ENCODE assay signal across 10 cellular contexts in the genomic region with DNA sequence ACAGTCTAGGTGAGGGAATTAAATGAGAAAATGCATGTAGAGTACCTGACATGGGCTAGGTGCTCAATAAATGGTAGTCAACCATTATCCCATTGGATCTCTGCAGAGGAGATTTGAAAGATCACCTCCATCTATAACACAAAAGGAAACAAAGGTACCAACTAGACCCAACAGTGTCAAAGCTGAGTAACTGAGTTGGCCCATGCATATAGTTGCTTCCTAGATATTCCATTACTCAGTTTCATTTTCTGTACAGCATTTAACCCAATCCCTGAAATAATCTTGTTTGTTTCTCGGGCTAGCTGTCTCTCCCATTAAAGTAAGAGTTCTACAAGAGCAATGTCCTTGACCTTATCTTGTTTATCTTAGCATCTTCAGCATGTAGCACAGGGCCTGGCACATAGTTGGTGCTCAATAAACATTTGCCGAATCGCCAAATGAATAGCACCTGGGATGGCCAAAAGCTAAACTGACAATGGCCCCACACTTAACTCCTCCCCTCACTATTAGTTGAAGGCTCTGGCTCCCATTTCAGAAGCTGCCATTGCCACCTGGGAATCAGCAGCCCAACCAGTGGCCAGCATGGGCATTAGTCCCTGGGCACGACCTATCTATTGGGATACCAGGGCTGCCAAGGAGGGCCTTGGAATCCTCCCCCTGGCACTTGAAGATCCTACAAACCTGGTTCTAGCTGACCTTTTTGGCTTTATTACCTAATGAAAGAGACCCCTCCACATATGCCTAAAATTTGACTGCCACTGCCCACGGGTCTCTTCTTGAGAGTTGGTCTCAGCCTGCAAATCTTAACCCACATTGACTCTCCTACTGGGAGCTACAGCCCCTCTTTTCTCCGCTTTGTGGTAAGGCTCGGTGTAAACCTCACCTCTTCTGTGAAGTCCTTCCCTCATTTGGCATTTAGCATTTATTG. TPM values are rescaled to one million over a fixed set of nuclear protein-coding genes. Genes with fewer than 3 reads are reported as not detected.
DNase-seq lines count a peak whose midpoint lies in the region; ATAC-seq and TF ChIP-seq lines count a peak whose summit lies in the region.
"Had no signal": no experiment of that assay in that cellular context is flagged by ENCODE, and none has a peak within 500 bp of the region (broad histone marks: within the 10 kb centered on the region; RNA-seq: fewer than 3 reads in every experiment).

No MANE protein-coding gene starts in this region.

- ATAC-seq in gastrocnemius medialis = no peak
- ATAC-seq in HG03025 (IDR thresholded peaks at IDR 0.05; ENCODE audit: low FRiP score, unreplicated experiment) = no peak
- no peak for ATAC-seq in HG03442 (IDR thresholded peaks at IDR 0.05; ENCODE audit: unreplicated experiment)
- ATAC-seq in GM21825 (IDR thresholded peaks at IDR 0.05; ENCODE audit: unreplicated experiment) = no peak

- no peak for TF ChIP-seq POLR2A in gastrocnemius medialis (IDR thresholded peaks at IDR 0.05)

- peaks cover 100% of the 10 kb centered on the region for H3K36me3 Mint-ChIP-seq in Caco-2 (ENCODE audit: insufficient read depth, unreplicated experiment)

- no peak for DNase-seq in Caco-2
- DNase-seq in SJSA1 (ENCODE audit: low read depth in 1 of 2, low spot score in 2 of 2) = no peak
- DNase-seq in gastrocnemius medialis = no peak
- no peak for DNase-seq in NCI-H2029 (lab: John Stamatoyannopoulos, UW)
- DNase-seq: effector CD4-positive, alpha-beta T cell had no signal

- no peaks in the 10 kb centered on the region for H3K9me3 Mint-ChIP-seq in Caco-2 (ENCODE audit: unreplicated experiment)
- H3K9me3 Mint-ChIP-seq: memory B cell had no signal

- TF ChIP-seq CTCF in Caco-2 (IDR thresholded peaks at IDR 0.05; ENCODE audit: insufficient read depth in 1 of 2, low read depth in 1 of 2, low read length in 1 of 2, severe bottlenecking in 1 of 2, unreplicated experiment in 1 of 2) (no peak), gastrocnemius medialis (IDR thresholded peaks at IDR 0.05 in 4 of 5, conservative IDR thresholded peaks at IDR 0.05 in 1 of 5) (no peak)

- POLR2A ChIA-PET in Caco-2 (lab: Charles Lee) = interaction anchor here (0.8 to 5.9 kb wide), 7 partner anchors 14 to 90 kb away, joined by 3 to 59 read pairs (median 5); a partner anchor contains a TSS

- H3K4me1 ChIP-seq in Caco-2 (peaks cover 93% of the 10 kb centered on the region), SJSA1 (replicated peaks) (peaks cover 52% of the 10 kb centered on the region), esophagus (ENCODE audit: control insufficient read depth in 2 of 2, insufficient read depth in 2 of 2, low read length in 1 of 2) (peaks cover 11% of the 10 kb centered on the region in 2 donors), gastrocnemius medialis (peaks cover 73 to 86% of the 10 kb centered on the region in 2 donors)

- in situ Hi-C loops in gastrocnemius medialis (cut with MboI; ENCODE audit: low sequenced_read_pairs in 4 of 4) = no loop called here

- no peak overlapping the region for H3K4me3 ChIP-seq in Caco-2 (ENCODE audit: low read depth, low read length)
- no peak overlapping the region for H3K4me3 ChIP-seq in SJSA1
- H3K4me3 ChIP-seq in esophagus (ENCODE audit: low read depth in 1 of 2, low read length in 2 of 2) = no peak overlapping the region
- no peak overlapping the region for H3K4me3 ChIP-seq in gastrocnemius medialis

- peaks cover 73% of the 10 kb centered on the region for H3K4me1 Mint-ChIP-seq in Caco-2 (ENCODE audit: low read depth, unreplicated experiment)

- intact Hi-C loops in Caco-2 (cut with micrococcal nuclease; ENCODE audit: unreplicated experiment) = no loop called here
- intact Hi-C loops in gastrocnemius medialis (cut with DNase I; ENCODE audit: low total_unique reads) = loop anchor here (1.0 to 2.0 kb wide), 2 partner anchors 8 to 29 kb away; no protein-coding TSS in a partner anchor

- CTCF ChIA-PET in Caco-2 (lab: Charles Lee) = interaction anchor here (1.4 to 6.8 kb wide), 6 partner anchors 13 to 66 kb away, joined by 4 to 67 read pairs (median 6); a partner anchor contains a TSS

- H3K9me3 ChIP-seq in Caco-2 = no peaks in the 10 kb centered on the region
- no peaks in the 10 kb centered on the region for H3K9me3 ChIP-seq in SJSA1 (replicated peaks)
- no peaks in the 10 kb centered on the region for H3K9me3 ChIP-seq in esophagus (ENCODE audit: control insufficient read depth in 2 of 2, insufficient read depth in 1 of 2, low read depth in 1 of 2, low read length in 1 of 2)
- H3K9me3 ChIP-seq in gastrocnemius medialis = no peaks in the 10 kb centered on the region

- H3K27ac Mint-ChIP-seq in Caco-2 (ENCODE audit: unreplicated experiment) = peak overlapping the region; percentile 89

- H3K27me3 ChIP-seq in Caco-2 (replicated peaks; ENCODE audit: control insufficient read depth, insufficient read depth, low read length) (no peaks in the 10 kb centered on the region), SJSA1 (replicated peaks) (no peaks in the 10 kb centered on the region), esophagus (ENCODE audit: control insufficient read depth in 1 of 2, insufficient read depth in 2 of 2, low read length in 2 of 2) (no peaks in the 10 kb centered on the region), gastrocnemius medialis (no peaks in the 10 kb centered on the region)

- H3K36me3 ChIP-seq in Caco-2 (ENCODE audit: control insufficient read depth, insufficient read depth, low read length) (peaks cover 16% of the 10 kb centered on the region), SJSA1 (peaks cover 71% of the 10 kb centered on the region), esophagus (ENCODE audit: control insufficient read depth in 2 of 2, insufficient read depth in 2 of 2, low read length in 1 of 2) (peaks cover 6% of the 10 kb centered on the region in 2 donors), gastrocnemius medialis (no peaks in the 10 kb centered on the region)

- no peaks in the 10 kb centered on the region for H3K27me3 Mint-ChIP-seq in Caco-2 (ENCODE audit: insufficient read depth, unreplicated experiment)
- H3K27me3 Mint-ChIP-seq: memory B cell had no signal

- 89 to 90% methylated on average over 7 of the region's 7 CpGs for WGBS in esophagus, 2 donors

- BruUV-seq in Caco-2 (replicated peaks; lab: Mats Ljungman, UMichigan) = no TSS peak

- H3K4me3 Mint-ChIP-seq in Caco-2 (ENCODE audit: unreplicated experiment) = peak overlapping the region; percentile 9
- H3K4me3 Mint-ChIP-seq: memory B cell had no signal

- H3K27ac ChIP-seq in SJSA1 (peak overlapping the region; percentile 44), esophagus (ENCODE audit: low read depth in 2 of 2, low read length in 1 of 2) (peak overlapping the region; percentile 74 to 93), gastrocnemius medialis (peak overlapping the region; percentile 86 to 93 (median 90))

RNA-seq across cellular contexts. Expression of a gene that starts 22.6 kb away (rescaled TPM):
- 444 and 469 TPM in 2 replicates for total RNA-seq in Caco-2 (2022)
- total RNA-seq in SJSA1 (2014; rRNA removed; shearing (Covaris generic)) = 103 and 106 TPM in 2 replicates
- 10 to 100 TPM; 60.0 to 80.9 TPM for polyA plus RNA-seq in esophagus
- 10 to 100 TPM; 41.5 to 87.8 (median 55.3) TPM for total RNA-seq in gastrocnemius medialis

RNA-seq across cellular contexts. Expression of a gene that starts 39.0 kb away (rescaled TPM):
- total RNA-seq in Caco-2 (2022) (221 and 237 TPM in 2 replicates), gastrocnemius medialis (1 to 10 TPM in 2 of 4 donors, under 1 TPM in 2; 0.46 to 1.9 (median 1.0) TPM)
- 212 and 238 TPM in 2 replicates for total RNA-seq in SJSA1 (2014; rRNA removed; shearing (Covaris generic))
- 10 to 100 TPM in 1 of 2 donors, 1 to 10 TPM in 1; 9.1 to 13.6 TPM for polyA plus RNA-seq in esophagus

Comparison
In these comparisons a context has a peak if more than half of its experiments do, and no peak if none do; other contexts are left out.
1. RNA of a gene that starts 39.0 kb away (total RNA-seq): 221 to 237 TPM in Caco-2 and 212 to 238 TPM in SJSA1; 0.46 to 1.9 TPM in gastrocnemius medialis; every median in the first group is over 10 times any median in the second.
2. Peak in every context shown above with its lines, with median percentiles within 50 percentile points of each other: H3K27ac ChIP-seq.